In the genomic region with DNA sequence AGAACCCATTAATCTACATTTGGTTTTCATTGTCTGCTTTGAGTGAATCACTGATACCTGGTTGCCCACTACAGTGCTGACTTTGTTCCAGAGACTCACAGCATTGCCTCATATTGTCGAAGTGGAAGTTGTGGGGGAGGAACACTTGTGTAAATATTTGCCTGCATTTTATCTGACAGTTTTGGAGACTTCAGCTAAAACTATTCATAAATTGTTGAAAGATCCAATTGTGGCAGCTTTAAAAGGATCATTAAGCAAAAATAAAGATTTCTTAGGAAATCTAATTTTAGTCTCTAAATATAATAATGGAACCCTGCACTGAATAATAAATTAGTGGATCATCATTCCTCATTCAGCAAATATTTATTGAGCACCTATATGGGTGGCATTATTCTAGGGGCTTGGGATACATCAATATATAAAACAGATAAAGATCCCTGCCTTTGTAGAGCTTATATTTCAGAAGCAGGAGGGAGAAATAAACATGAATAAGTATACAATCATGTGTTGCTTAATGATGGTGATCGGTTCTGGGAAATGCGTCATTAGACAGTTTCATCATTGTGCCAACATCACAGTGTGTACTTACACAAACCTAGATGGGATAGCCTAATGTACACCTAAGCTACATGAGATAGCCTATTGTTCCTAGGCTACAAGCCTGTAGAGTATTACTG, we compare ENCODE assay signal across 11 cellular contexts.
DNase-seq lines count a peak whose midpoint lies in the region; ATAC-seq and TF ChIP-seq lines count a peak whose summit lies in the region.
"Had no signal": no experiment of that assay in that cellular context is flagged by ENCODE, and none has a peak within 500 bp of the region (broad histone marks: within the 10 kb centered on the region; RNA-seq: fewer than 3 reads in every experiment).

No MANE protein-coding gene starts in this region.

- TF ChIP-seq POLR2A in lower leg skin (IDR thresholded peaks at IDR 0.05) = no peak

- in situ Hi-C loops in KBM-7 (cut with MboI; ENCODE audit: low pct_unique_long_range_greater_than_20kb, low sequenced_read_pairs) = no loop called here

- BruUV-seq in Calu3 (replicated peaks; lab: Mats Ljungman, UMichigan) = no TSS peak

- no peaks in the 10 kb centered on the region for H3K27me3 Mint-ChIP-seq in Calu3 (ENCODE audit: unreplicated experiment)
- H3K27me3 Mint-ChIP-seq: activated CD4-positive, alpha-beta memory T cell treated with anti-CD3 and anti-CD28 coated beads for 36 hours had no signal

- H3K4me1 Mint-ChIP-seq in Calu3 (ENCODE audit: low read depth, unreplicated experiment) = peaks cover 70% of the 10 kb centered on the region

- 73 to 77% methylated on average over 3 of the region's 3 CpGs for WGBS in lower leg skin, 2 donors

- no peak for TF ChIP-seq CTCF in Calu3 (IDR thresholded peaks at IDR 0.05; ENCODE audit: unreplicated experiment)
- TF ChIP-seq CTCF in lower leg skin (IDR thresholded peaks at IDR 0.05) = no peak

- H3K27ac Mint-ChIP-seq in Calu3 (ENCODE audit: unreplicated experiment) = peak overlapping the region; percentile 92
- H3K27ac Mint-ChIP-seq: activated CD4-positive, alpha-beta memory T cell treated with anti-CD3 and anti-CD28 coated beads for 36 hours had no signal

- H3K4me3 ChIP-seq in lower leg skin (ENCODE audit: low read depth, poor library complexity, severe bottlenecking) = no peak overlapping the region

- H3K9me3 Mint-ChIP-seq in Calu3 (ENCODE audit: low read depth, unreplicated experiment) = no peaks in the 10 kb centered on the region
- H3K9me3 Mint-ChIP-seq: activated CD4-positive, alpha-beta memory T cell treated with anti-CD3 and anti-CD28 coated beads for 36 hours had no signal

- intact Hi-C loops in Calu3 (cut with micrococcal nuclease; ENCODE audit: unreplicated experiment) (loop anchor here (1.0 to 2.0 kb wide), 2 partner anchors 30 to 46 kb away; no protein-coding TSS in a partner anchor), lower leg skin (cut with DNase I; ENCODE audit: low total_unique reads) (no loop called here)

- DNase-seq in Calu3 (peak; percentile 52), NCI-H146 treated with DMSO at 0.1 percent for 48 hours (lab: John Stamatoyannopoulos, UW; ENCODE audit: unreplicated experiment) (peak; percentile 60), brain pericyte (ENCODE audit: low read depth, low spot score) (peak; percentile 17), lung microvascular endothelial cell (ENCODE audit: low read depth in 2 of 2) (peak; percentile 37 to 79), lower leg skin (ENCODE audit: low spot score in 2 of 2) (no peak), NCI-H526 (lab: John Stamatoyannopoulos, UW) (no peak), KBM-7 (no peak)
- DNase-seq: activated CD4-positive, alpha-beta memory T cell treated with anti-CD3 and anti-CD28 coated beads for 36 hours; DND-41; stimulated activated CD4-positive, alpha-beta T cell treated with anti-CD3 and anti-CD28 coated beads, Interleukin-4, amount 100 ng/mL, for 1 hour had no signal

- ATAC-seq in GM21737 (IDR thresholded peaks at IDR 0.05; ENCODE audit: unreplicated experiment) = no peak

- H3K4me3 Mint-ChIP-seq in Calu3 (ENCODE audit: low read depth, unreplicated experiment) = peak overlapping the region; percentile 18
- H3K4me3 Mint-ChIP-seq: activated CD4-positive, alpha-beta memory T cell treated with anti-CD3 and anti-CD28 coated beads for 36 hours had no signal

- H3K36me3 Mint-ChIP-seq in Calu3 (ENCODE audit: insufficient read depth, unreplicated experiment) = no peaks in the 10 kb centered on the region
- H3K36me3 Mint-ChIP-seq: activated CD4-positive, alpha-beta memory T cell treated with anti-CD3 and anti-CD28 coated beads for 36 hours had no signal

- CTCF ChIA-PET in Calu3 (lab: Charles Lee) = interaction anchor here (0.9 to 1.6 kb wide), 7 partner anchors 9 to 89 kb away, joined by 3 to 4 read pairs (median 3); no protein-coding TSS in a partner anchor

Comparison
In these comparisons a context has a peak if more than half of its experiments do, and no peak if none do; other contexts are left out.
1. DNase-seq: peak in Calu3 (single experiment), NCI-H146 treated with DMSO at 0.1 percent for 48 hours (single experiment), brain pericyte (single experiment) and lung microvascular endothelial cell (2 of 2); none in lower leg skin (0 of 2), NCI-H526 (0 of 2) and KBM-7 (single experiment).